In genomic region chr5:91436241-91436640, GRCh38 we compare ENCODE assay signal across 23 cellular contexts. TPM values are rescaled to one million over a fixed set of nuclear protein-coding genes. Genes with fewer than 3 reads are reported as not detected.
DNase-seq lines count a peak whose midpoint lies in the region; ATAC-seq and TF ChIP-seq lines count a peak whose summit lies in the region.
"Had no signal": no experiment of that assay in that cellular context is flagged by ENCODE, and none has a peak within 500 bp of the region (broad histone marks: within the 10 kb centered on the region; RNA-seq: fewer than 3 reads in every experiment).

No MANE protein-coding gene starts in this region.

- no peaks in the 10 kb centered on the region for H4K20me1 ChIP-seq in PC-3 (ENCODE audit: low read length)
- H4K20me1 ChIP-seq: BLaER1 treated with 17β-estradiol and CSF1 and Interleukin-3, amounts not matched to agents 10 nM and 100 nM had no signal

- H3K27ac Mint-ChIP-seq in nephron progenitor cell (peak overlapping the region; percentile 55), Calu3 (ENCODE audit: unreplicated experiment) (no peak overlapping the region)
- H3K27ac Mint-ChIP-seq: CD14-positive monocyte, HFFc6 had no signal

- POLR2A ChIA-PET in PC-3 (lab: Charles Lee; ENCODE audit: unreplicated experiment), result no interaction called here

- H3K9me3 Mint-ChIP-seq in nephron progenitor cell (no peaks in the 10 kb centered on the region), Calu3 (ENCODE audit: low read depth, unreplicated experiment) (no peaks in the 10 kb centered on the region)
- H3K9me3 Mint-ChIP-seq: CD4-positive, alpha-beta T cell; CD8-positive, alpha-beta memory T cell; GM23338; HFFc6 had no signal

- WGBS in right lobe of liver (ENCODE audit: insufficient coverage, low coverage, low lambda C conversion rate, missing lambda C conversion rate), result 5% methylated on average over 3 of the region's 3 CpGs

- no peak for ATAC-seq in PC-3
- ATAC-seq in left lobe of liver, result peak; percentile 97
- ATAC-seq in right lobe of liver, result peak; percentile 98 to 100 (median 98)
- ATAC-seq: A549, GM23338 had no signal

- no peak for TF ChIP-seq POLR2A in right lobe of liver (IDR thresholded peaks at IDR 0.05)

- H3K27me3 ChIP-seq in PC-3 (ENCODE audit: low read length) (no peaks in the 10 kb centered on the region), right lobe of liver (no peaks in the 10 kb centered on the region)
- H3K27me3 ChIP-seq: BE2C; BLaER1 treated with 17β-estradiol and CSF1 and Interleukin-3, amounts not matched to agents 10 nM and 100 nM had no signal

- no peak overlapping the region for H2AFZ ChIP-seq in PC-3 (ENCODE audit: low read length)
- H2AFZ ChIP-seq: GM23338 had no signal

- H3K4me2 ChIP-seq in PC-3 (ENCODE audit: low read length), result peak overlapping the region; percentile 8
- H3K4me2 ChIP-seq: A549; BLaER1 treated with 17β-estradiol and CSF1 and Interleukin-3, amounts not matched to agents 10 nM and 100 nM; GM23338 had no signal

- no peaks in the 10 kb centered on the region for H3K79me2 ChIP-seq in PC-3 (ENCODE audit: low read length)

- H3K27me3 Mint-ChIP-seq in nephron progenitor cell (ENCODE audit: low read depth, poor library complexity) (peaks cover 3% of the 10 kb centered on the region), Calu3 (ENCODE audit: unreplicated experiment) (no peaks in the 10 kb centered on the region)
- H3K27me3 Mint-ChIP-seq: CD4-positive, alpha-beta T cell; CD8-positive, alpha-beta memory T cell had no signal

- intact Hi-C loops in PC-3 (cut with micrococcal nuclease) (no loop called here), right lobe of liver (cut with DNase I) (no loop called here), cardiac septum (cut with DNase I) (no loop called here), Calu3 (cut with micrococcal nuclease; ENCODE audit: unreplicated experiment) (no loop called here)

- BruUV-seq in PC-3 (replicated peaks; lab: Mats Ljungman, UMichigan), result no TSS peak
- no TSS peak for BruUV-seq in Calu3 (replicated peaks; lab: Mats Ljungman, UMichigan)

- no peaks in the 10 kb centered on the region for H3F3A ChIP-seq in PC-3 (ENCODE audit: low read length, unreplicated experiment)

- CTCF ChIA-PET in PC-3 (lab: Charles Lee), result no interaction called here
- CTCF ChIA-PET in Calu3 (lab: Charles Lee), result no interaction called here

- no peak overlapping the region for H3K9ac ChIP-seq in PC-3 (ENCODE audit: low read length)
- H3K9ac ChIP-seq: BLaER1 treated with 17β-estradiol and CSF1 and Interleukin-3, amounts not matched to agents 10 nM and 100 nM had no signal

- H3K4me1 ChIP-seq in PC-3 (ENCODE audit: insufficient read depth, low read length) (peaks cover 15% of the 10 kb centered on the region), right lobe of liver (peaks cover 0 to 6% (median 3%) of the 10 kb centered on the region in 4 donors)
- H3K4me1 ChIP-seq: A549, HAP-1 had no signal

- TF ChIP-seq CTCF in PC-3 (conservative IDR thresholded peaks at IDR 0.05; ENCODE audit: low read depth, low read length) (no peak), right lobe of liver (IDR thresholded peaks at IDR 0.05) (no peak), nephron progenitor cell (IDR thresholded peaks at IDR 0.05) (no peak), Calu3 (IDR thresholded peaks at IDR 0.05; ENCODE audit: unreplicated experiment) (no peak)

- H3K4me1 Mint-ChIP-seq in nephron progenitor cell (peaks cover 36% of the 10 kb centered on the region), Calu3 (ENCODE audit: low read depth, unreplicated experiment) (no peaks in the 10 kb centered on the region)
- H3K4me1 Mint-ChIP-seq: CD14-positive monocyte had no signal

- no peak overlapping the region for H3K4me3 ChIP-seq in PC-3 (ENCODE audit: low read length)
- no peak overlapping the region for H3K4me3 ChIP-seq in right lobe of liver
- H3K4me3 ChIP-seq: A549; BLaER1 treated with 17β-estradiol and CSF1 and Interleukin-3, amounts not matched to agents 10 nM and 100 nM; GM23338; HAP-1 had no signal

- no peaks in the 10 kb centered on the region for H3K9me3 ChIP-seq in PC-3 (ENCODE audit: low read length)
- no peaks in the 10 kb centered on the region for H3K9me3 ChIP-seq in right lobe of liver
- H3K9me3 ChIP-seq: A549; BLaER1 treated with 17β-estradiol and CSF1 and Interleukin-3, amounts not matched to agents 10 nM and 100 nM; HAP-1 had no signal

- peak; percentile 59 for DNase-seq in PC-3
- peak; percentile 66 for DNase-seq in left lobe of liver (ENCODE audit: low spot score)
- peak in 1 of 3 donors; percentile 57 for DNase-seq in right lobe of liver
- no peak for DNase-seq in nephron progenitor cell
- DNase-seq in central memory CD4-positive, alpha-beta T cell, result no peak
- DNase-seq in cardiac septum (ENCODE audit: low spot score), result no peak
- no peak for DNase-seq in iPS-NIHi11 (ENCODE audit: low spot score)
- no peak for DNase-seq in Calu3
- DNase-seq: ACHN; AML-193; BE2C; CD4-positive, alpha-beta T cell; CD8-positive, alpha-beta memory T cell; DMS53; DMS79 treated with DMSO at 0.1 percent for 48 hours; GF-D8; HFFc6 had no signal

- H3K4me3 Mint-ChIP-seq in nephron progenitor cell, result no peak overlapping the region
- H3K4me3 Mint-ChIP-seq in Calu3 (ENCODE audit: low read depth, unreplicated experiment), result no peak overlapping the region
- H3K4me3 Mint-ChIP-seq: CD14-positive monocyte; CD4-positive, alpha-beta T cell; CD8-positive, alpha-beta memory T cell; GM23338; HFFc6 had no signal

- H3K9me2 ChIP-seq in PC-3 (replicated peaks; ENCODE audit: low read length), result no peaks in the 10 kb centered on the region

- H3K36me3 Mint-ChIP-seq in nephron progenitor cell (ENCODE audit: low read depth) (no peaks in the 10 kb centered on the region), Calu3 (ENCODE audit: insufficient read depth, unreplicated experiment) (no peaks in the 10 kb centered on the region)

- H3K27ac ChIP-seq in PC-3 (ENCODE audit: low read length), result no peak overlapping the region
- H3K27ac ChIP-seq in right lobe of liver, result peak overlapping the region; percentile 30 to 70 (median 41)
- H3K27ac ChIP-seq: 22Rv1; A549; BLaER1 treated with 17β-estradiol and CSF1 and Interleukin-3, amounts not matched to agents 10 nM and 100 nM had no signal

- H3K36me3 ChIP-seq in PC-3 (ENCODE audit: low read depth, low read length) (no peaks in the 10 kb centered on the region), right lobe of liver (no peaks in the 10 kb centered on the region)
- H3K36me3 ChIP-seq: BE2C; BLaER1 treated with 17β-estradiol and CSF1 and Interleukin-3, amounts not matched to agents 10 nM and 100 nM; HAP-1 had no signal

RNA-seq across cellular contexts. Expression of gene ARRDC3, which starts 53.1 kb away (rescaled TPM):
- total RNA-seq in PC-3 (2014; rRNA removed) (39.5 and 40.3 TPM in 2 replicates), left lobe of liver (30.0 TPM), right lobe of liver (10 to 100 TPM; 14.3 to 96.9 (median 46.0) TPM), cardiac septum (20.1 TPM), Calu3 (2022) (32.9 and 33.4 TPM in 2 replicates)

Comparison
In these comparisons a context has a peak if more than half of its experiments do, and no peak if none do; other contexts are left out.
1. DNase-seq: peak in PC-3 (single experiment) and left lobe of liver (single experiment); none in nephron progenitor cell (single experiment), central memory CD4-positive, alpha-beta T cell (single experiment), cardiac septum (single experiment), iPS-NIHi11 (single experiment) and Calu3 (single experiment).